ENCODE assay signal across 1 cellular context in the genomic region with DNA sequence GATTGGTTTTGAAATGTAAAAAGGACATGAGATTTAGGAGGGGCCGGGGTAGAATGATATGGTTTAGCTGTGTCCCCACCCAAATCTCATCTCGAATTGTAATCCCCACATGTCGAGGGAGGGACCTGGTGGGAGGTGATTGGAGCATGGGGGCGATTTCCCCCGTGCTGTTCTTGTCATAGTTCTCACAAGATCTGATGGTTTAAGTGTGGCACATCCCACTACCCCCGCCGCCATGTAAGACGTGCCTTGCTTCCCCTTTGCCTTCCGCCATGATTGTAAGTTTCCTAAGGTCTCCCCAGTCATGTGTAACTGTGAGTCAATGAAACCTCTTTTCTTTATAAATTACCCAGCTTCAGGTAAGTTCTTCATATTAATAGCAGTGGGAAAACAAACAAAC.
TF ChIP-seq lines count a peak whose summit lies in the region.

No MANE protein-coding gene starts in this region.

TF ChIP-seq in HEK293, 187 proteins besides CTCF, POLR2A, EP300 and RAD21:
- 0 out of 2 replicates have a peak, but pooled peaks have one; percentile 51 for TF ChIP-seq ZNF677 (tag by site-specific recombination; IDR thresholded peaks at IDR 0.05)
TF ChIP-seq in HEK293: peak in this region for 1; not testable (repeated sequence) for 186.
